ENCODE assay signal across 1 cellular context in genomic region chr14:105526781-105527380, GRCh38.
TF ChIP-seq lines count a peak whose summit lies in the region.

No MANE protein-coding gene starts in this region.

TF ChIP-seq in GM23338, 12 proteins besides CTCF, POLR2A, EP300 and RAD21 (continued from another document):
- TF ChIP-seq, protein P1, sequence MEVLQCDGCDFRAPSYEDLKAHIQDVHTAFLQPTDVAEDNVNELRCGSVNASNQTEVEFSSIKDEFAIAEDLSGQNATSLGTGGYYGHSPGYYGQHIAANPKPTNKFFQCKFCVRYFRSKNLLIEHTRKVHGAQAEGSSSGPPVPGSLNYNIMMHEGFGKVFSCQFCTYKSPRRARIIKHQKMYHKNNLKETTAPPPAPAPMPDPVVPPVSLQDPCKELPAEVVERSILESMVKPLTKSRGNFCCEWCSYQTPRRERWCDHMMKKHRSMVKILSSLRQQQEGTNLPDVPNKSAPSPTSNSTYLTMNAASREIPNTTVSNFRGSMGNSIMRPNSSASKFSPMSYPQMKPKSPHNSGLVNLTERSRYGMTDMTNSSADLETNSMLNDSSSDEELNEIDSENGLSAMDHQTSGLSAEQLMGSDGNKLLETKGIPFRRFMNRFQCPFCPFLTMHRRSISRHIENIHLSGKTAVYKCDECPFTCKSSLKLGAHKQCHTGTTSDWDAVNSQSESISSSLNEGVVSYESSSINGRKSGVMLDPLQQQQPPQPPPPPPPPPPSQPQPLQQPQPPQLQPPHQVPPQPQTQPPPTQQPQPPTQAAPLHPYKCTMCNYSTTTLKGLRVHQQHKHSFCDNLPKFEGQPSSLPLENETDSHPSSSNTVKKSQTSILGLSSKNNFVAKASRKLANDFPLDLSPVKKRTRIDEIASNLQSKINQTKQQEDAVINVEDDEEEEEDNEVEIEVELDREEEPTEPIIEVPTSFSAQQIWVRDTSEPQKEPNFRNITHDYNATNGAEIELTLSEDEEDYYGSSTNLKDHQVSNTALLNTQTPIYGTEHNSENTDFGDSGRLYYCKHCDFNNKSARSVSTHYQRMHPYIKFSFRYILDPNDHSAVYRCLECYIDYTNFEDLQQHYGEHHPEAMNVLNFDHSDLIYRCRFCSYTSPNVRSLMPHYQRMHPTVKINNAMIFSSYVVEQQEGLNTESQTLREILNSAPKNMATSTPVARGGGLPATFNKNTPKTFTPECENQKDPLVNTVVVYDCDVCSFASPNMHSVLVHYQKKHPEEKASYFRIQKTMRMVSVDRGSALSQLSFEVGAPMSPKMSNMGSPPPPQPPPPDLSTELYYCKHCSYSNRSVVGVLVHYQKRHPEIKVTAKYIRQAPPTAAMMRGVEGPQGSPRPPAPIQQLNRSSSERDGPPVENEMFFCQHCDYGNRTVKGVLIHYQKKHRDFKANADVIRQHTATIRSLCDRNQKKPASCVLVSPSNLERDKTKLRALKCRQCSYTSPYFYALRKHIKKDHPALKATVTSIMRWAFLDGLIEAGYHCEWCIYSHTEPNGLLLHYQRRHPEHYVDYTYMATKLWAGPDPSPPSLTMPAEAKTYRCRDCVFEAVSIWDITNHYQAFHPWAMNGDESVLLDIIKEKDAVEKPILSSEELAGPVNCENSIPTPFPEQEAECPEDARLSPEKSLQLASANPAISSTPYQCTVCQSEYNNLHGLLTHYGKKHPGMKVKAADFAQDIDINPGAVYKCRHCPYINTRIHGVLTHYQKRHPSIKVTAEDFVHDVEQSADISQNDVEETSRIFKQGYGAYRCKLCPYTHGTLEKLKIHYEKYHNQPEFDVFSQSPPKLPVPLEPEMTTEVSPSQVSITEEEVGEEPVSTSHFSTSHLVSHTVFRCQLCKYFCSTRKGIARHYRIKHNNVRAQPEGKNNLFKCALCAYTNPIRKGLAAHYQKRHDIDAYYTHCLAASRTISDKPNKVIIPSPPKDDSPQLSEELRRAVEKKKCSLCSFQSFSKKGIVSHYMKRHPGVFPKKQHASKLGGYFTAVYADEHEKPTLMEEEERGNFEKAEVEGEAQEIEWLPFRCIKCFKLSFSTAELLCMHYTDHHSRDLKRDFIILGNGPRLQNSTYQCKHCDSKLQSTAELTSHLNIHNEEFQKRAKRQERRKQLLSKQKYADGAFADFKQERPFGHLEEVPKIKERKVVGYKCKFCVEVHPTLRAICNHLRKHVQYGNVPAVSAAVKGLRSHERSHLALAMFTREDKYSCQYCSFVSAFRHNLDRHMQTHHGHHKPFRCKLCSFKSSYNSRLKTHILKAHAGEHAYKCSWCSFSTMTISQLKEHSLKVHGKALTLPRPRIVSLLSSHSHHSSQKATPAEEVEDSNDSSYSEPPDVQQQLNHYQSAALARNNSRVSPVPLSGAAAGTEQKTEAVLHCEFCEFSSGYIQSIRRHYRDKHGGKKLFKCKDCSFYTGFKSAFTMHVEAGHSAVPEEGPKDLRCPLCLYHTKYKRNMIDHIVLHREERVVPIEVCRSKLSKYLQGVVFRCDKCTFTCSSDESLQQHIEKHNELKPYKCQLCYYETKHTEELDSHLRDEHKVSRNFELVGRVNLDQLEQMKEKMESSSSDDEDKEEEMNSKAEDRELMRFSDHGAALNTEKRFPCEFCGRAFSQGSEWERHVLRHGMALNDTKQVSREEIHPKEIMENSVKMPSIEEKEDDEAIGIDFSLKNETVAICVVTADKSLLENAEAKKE (CRISPR knock-in tag; IDR thresholded peaks at IDR 0.05): no peak
- TF ChIP-seq ETS1 (IDR thresholded peaks at IDR 0.05) (no peak), EZH2 (IDR thresholded peaks at IDR 0.05; ENCODE audit: low read depth, unreplicated experiment) (peak; percentile 45)
TF ChIP-seq in GM23338: peak in this region for 1.
